Comparison of ENCODE assay signal across 1 cellular context in the genomic region with DNA sequence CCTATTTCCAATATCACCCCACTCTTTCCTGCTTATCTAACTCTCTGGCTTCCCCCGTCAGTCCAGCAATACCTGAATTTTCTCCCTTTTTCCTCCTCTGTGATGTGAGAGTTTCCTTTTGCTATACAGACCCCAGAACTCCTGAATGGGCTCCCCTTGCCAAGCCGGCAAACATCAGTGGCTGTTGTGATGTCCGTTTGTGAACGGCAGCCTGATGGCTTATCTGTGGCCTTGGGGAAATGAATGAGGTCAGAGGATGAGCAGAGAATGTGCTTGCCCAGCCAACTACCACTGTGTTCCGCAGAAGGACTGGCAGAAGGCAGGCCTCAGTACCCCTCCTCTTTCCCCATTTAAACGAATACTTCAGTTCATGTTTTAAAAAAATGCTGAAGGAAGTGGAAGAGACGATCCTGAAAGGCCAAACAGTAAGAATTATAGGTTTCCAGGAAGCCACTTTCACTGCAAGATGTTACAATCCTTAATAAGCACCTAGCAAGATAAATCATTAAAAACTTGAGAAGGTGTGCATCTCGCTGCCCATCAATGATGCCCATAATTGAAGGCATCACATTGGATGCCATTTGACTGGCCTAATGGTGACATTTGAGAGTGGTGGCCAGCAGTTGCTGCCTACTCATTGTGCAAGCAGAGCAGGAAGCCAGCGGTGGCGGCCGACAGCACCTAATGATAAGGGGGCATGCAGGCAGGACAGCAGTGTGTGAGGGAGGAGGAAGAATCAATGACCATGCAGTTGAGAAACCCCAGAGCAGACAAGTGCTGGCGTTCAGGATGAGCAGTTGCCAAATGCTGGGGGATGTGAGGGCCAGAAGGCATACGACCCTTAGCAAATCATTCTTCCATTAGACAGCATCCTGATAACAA.
TF ChIP-seq lines count a peak whose summit lies in the region.

No MANE protein-coding gene starts in this region.

TF ChIP-seq in K562, 482 proteins besides CTCF, POLR2A, EP300 and RAD21 (continues in another document):
- TF ChIP-seq ZNF146 (CRISPR knock-in tag; IDR thresholded peaks at IDR 0.05; ENCODE audit: unreplicated experiment) (no peak), ZBTB8A (IDR thresholded peaks at IDR 0.05; ENCODE audit: partially characterized antibody) (no peak), GMEB1 (CRISPR knock-in tag; IDR thresholded peaks at IDR 0.05) (no peak; the same call in 1 of the 2 replicates), DMBX1 (CRISPR knock-in tag; IDR thresholded peaks at IDR 0.05; ENCODE audit: borderline replicate concordance) (no peak), MBD2 (IDR thresholded peaks at IDR 0.05; ENCODE audit: borderline replicate concordance, low read depth) (no peak), RAD51 (IDR thresholded peaks at IDR 0.05; ENCODE audit: borderline replicate concordance, low read depth) (no peak), ATF7 (IDR thresholded peaks at IDR 0.05) (0 out of 2 replicates have a peak, but pooled peaks have one; percentile 24), MTF1 (CRISPR knock-in tag; IDR thresholded peaks at IDR 0.05; ENCODE audit: borderline replicate concordance) (no peak), DNMT1 (IDR thresholded peaks at IDR 0.05) (no peak), MCM2 (IDR thresholded peaks at IDR 0.05; ENCODE audit: low read depth) (no peak), BRCA1 (IDR thresholded peaks at IDR 0.05) (no peak), BRCA1 (CRISPR knock-in tag; IDR thresholded peaks at IDR 0.05) (no peak), ZKSCAN1 (IDR thresholded peaks at IDR 0.05; ENCODE audit: low read depth, low read length) (0 out of 2 replicates have a peak, but pooled peaks have one; percentile 17), ARID1B (IDR thresholded peaks at IDR 0.05) (peak; percentile 37; the same call in 1 of the 2 replicates), ZNF311 (CRISPR knock-in tag; IDR thresholded peaks at IDR 0.05) (no peak), NR2C2 (CRISPR knock-in tag; IDR thresholded peaks at IDR 0.05) (no peak), NR2C2 (tag; IDR thresholded peaks at IDR 0.05) (peak; percentile 52), CEBPG (CRISPR knock-in tag; IDR thresholded peaks at IDR 0.05) (peak; percentile 61; the same call in 1 of the 2 replicates), CEBPG (tag; conservative IDR thresholded peaks at IDR 0.05 in 1 of 2, IDR thresholded peaks at IDR 0.05 in 1 of 2) (peak in 1 of 2 experiments; percentile 45; a peak in 3 of 4 replicates), TSHZ1 (CRISPR knock-in tag; IDR thresholded peaks at IDR 0.05) (no peak), ZNF695 (CRISPR knock-in tag; IDR thresholded peaks at IDR 0.05) (no peak), NBN (IDR thresholded peaks at IDR 0.05; ENCODE audit: low read depth) (no peak), MCM7 (IDR thresholded peaks at IDR 0.05) (no peak), SETDB1 (IDR thresholded peaks at IDR 0.05; ENCODE audit: low read length) (no peak), ETV1 (tag; conservative IDR thresholded peaks at IDR 0.05; ENCODE audit: low read depth) (peak; percentile 73), DPF2 (IDR thresholded peaks at IDR 0.05) (0 out of 2 replicates have a peak, but pooled peaks have one; percentile 61), KDM2B (CRISPR knock-in tag; IDR thresholded peaks at IDR 0.05) (no peak), FOS (IDR thresholded peaks at IDR 0.05; ENCODE audit: extremely low read depth, insufficient read length) (no peak), BCOR (IDR thresholded peaks at IDR 0.05) (no peak), ZNF764 (CRISPR knock-in tag; IDR thresholded peaks at IDR 0.05; ENCODE audit: low read depth) (no peak), ZNF384 (IDR thresholded peaks at IDR 0.05; ENCODE audit: low read depth, low read length) (no peak), ZFP36 (IDR thresholded peaks at IDR 0.05; ENCODE audit: low read depth, low read length, partially characterized antibody) (peak; percentile 25), ELF1 (tag; IDR thresholded peaks at IDR 0.05) (0 out of 2 replicates have a peak, but pooled peaks have one; percentile 40), MAZ (CRISPR knock-in tag; conservative IDR thresholded peaks at IDR 0.05 in 1 of 2, IDR thresholded peaks at IDR 0.05 in 1 of 2) (0 out of 4 replicates have a peak, but pooled peaks of 1 of the 2 experiments have one; percentile 23)
- TF ChIP-seq, protein P1, sequence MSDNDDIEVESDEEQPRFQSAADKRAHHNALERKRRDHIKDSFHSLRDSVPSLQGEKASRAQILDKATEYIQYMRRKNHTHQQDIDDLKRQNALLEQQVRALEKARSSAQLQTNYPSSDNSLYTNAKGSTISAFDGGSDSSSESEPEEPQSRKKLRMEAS (CRISPR knock-in tag; IDR thresholded peaks at IDR 0.05): peak; percentile 31; the same call in 1 of the 2 replicates
- TF ChIP-seq, protein P2, sequence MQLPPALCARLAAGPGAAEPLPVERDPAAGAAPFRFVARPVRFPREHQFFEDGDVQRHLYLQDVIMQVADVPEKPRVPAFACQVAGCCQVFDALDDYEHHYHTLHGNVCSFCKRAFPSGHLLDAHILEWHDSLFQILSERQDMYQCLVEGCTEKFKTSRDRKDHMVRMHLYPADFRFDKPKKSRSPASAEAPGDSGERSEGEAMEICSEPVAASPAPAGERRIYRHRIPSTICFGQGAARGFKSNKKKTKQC (CRISPR knock-in tag; IDR thresholded peaks at IDR 0.05): no peak
- TF ChIP-seq, protein P3, sequence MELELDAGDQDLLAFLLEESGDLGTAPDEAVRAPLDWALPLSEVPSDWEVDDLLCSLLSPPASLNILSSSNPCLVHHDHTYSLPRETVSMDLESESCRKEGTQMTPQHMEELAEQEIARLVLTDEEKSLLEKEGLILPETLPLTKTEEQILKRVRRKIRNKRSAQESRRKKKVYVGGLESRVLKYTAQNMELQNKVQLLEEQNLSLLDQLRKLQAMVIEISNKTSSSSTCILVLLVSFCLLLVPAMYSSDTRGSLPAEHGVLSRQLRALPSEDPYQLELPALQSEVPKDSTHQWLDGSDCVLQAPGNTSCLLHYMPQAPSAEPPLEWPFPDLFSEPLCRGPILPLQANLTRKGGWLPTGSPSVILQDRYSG (tag; conservative IDR thresholded peaks at IDR 0.05; ENCODE audit: low read depth): 0 out of 2 replicates have a peak, but pooled peaks have one; percentile 41
- TF ChIP-seq, protein P4, sequence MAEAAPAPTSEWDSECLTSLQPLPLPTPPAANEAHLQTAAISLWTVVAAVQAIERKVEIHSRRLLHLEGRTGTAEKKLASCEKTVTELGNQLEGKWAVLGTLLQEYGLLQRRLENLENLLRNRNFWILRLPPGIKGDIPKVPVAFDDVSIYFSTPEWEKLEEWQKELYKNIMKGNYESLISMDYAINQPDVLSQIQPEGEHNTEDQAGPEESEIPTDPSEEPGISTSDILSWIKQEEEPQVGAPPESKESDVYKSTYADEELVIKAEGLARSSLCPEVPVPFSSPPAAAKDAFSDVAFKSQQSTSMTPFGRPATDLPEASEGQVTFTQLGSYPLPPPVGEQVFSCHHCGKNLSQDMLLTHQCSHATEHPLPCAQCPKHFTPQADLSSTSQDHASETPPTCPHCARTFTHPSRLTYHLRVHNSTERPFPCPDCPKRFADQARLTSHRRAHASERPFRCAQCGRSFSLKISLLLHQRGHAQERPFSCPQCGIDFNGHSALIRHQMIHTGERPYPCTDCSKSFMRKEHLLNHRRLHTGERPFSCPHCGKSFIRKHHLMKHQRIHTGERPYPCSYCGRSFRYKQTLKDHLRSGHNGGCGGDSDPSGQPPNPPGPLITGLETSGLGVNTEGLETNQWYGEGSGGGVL (CRISPR knock-in tag; IDR thresholded peaks at IDR 0.05): no peak
- TF ChIP-seq, protein P5, sequence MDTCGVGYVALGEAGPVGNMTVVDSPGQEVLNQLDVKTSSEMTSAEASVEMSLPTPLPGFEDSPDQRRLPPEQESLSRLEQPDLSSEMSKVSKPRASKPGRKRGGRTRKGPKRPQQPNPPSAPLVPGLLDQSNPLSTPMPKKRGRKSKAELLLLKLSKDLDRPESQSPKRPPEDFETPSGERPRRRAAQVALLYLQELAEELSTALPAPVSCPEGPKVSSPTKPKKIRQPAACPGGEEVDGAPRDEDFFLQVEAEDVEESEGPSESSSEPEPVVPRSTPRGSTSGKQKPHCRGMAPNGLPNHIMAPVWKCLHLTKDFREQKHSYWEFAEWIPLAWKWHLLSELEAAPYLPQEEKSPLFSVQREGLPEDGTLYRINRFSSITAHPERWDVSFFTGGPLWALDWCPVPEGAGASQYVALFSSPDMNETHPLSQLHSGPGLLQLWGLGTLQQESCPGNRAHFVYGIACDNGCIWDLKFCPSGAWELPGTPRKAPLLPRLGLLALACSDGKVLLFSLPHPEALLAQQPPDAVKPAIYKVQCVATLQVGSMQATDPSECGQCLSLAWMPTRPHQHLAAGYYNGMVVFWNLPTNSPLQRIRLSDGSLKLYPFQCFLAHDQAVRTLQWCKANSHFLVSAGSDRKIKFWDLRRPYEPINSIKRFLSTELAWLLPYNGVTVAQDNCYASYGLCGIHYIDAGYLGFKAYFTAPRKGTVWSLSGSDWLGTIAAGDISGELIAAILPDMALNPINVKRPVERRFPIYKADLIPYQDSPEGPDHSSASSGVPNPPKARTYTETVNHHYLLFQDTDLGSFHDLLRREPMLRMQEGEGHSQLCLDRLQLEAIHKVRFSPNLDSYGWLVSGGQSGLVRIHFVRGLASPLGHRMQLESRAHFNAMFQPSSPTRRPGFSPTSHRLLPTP (IDR thresholded peaks at IDR 0.05; ENCODE audit: borderline replicate concordance, extremely low read depth, insufficient read length): no peak
- TF ChIP-seq, protein P6, sequence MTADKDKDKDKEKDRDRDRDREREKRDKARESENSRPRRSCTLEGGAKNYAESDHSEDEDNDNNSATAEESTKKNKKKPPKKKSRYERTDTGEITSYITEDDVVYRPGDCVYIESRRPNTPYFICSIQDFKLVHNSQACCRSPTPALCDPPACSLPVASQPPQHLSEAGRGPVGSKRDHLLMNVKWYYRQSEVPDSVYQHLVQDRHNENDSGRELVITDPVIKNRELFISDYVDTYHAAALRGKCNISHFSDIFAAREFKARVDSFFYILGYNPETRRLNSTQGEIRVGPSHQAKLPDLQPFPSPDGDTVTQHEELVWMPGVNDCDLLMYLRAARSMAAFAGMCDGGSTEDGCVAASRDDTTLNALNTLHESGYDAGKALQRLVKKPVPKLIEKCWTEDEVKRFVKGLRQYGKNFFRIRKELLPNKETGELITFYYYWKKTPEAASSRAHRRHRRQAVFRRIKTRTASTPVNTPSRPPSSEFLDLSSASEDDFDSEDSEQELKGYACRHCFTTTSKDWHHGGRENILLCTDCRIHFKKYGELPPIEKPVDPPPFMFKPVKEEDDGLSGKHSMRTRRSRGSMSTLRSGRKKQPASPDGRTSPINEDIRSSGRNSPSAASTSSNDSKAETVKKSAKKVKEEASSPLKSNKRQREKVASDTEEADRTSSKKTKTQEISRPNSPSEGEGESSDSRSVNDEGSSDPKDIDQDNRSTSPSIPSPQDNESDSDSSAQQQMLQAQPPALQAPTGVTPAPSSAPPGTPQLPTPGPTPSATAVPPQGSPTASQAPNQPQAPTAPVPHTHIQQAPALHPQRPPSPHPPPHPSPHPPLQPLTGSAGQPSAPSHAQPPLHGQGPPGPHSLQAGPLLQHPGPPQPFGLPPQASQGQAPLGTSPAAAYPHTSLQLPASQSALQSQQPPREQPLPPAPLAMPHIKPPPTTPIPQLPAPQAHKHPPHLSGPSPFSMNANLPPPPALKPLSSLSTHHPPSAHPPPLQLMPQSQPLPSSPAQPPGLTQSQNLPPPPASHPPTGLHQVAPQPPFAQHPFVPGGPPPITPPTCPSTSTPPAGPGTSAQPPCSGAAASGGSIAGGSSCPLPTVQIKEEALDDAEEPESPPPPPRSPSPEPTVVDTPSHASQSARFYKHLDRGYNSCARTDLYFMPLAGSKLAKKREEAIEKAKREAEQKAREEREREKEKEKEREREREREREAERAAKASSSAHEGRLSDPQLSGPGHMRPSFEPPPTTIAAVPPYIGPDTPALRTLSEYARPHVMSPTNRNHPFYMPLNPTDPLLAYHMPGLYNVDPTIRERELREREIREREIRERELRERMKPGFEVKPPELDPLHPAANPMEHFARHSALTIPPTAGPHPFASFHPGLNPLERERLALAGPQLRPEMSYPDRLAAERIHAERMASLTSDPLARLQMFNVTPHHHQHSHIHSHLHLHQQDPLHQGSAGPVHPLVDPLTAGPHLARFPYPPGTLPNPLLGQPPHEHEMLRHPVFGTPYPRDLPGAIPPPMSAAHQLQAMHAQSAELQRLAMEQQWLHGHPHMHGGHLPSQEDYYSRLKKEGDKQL (CRISPR knock-in tag; IDR thresholded peaks at IDR 0.05; ENCODE audit: borderline replicate concordance): no peak
- TF ChIP-seq, protein P7, sequence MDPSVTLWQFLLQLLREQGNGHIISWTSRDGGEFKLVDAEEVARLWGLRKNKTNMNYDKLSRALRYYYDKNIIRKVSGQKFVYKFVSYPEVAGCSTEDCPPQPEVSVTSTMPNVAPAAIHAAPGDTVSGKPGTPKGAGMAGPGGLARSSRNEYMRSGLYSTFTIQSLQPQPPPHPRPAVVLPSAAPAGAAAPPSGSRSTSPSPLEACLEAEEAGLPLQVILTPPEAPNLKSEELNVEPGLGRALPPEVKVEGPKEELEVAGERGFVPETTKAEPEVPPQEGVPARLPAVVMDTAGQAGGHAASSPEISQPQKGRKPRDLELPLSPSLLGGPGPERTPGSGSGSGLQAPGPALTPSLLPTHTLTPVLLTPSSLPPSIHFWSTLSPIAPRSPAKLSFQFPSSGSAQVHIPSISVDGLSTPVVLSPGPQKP (CRISPR knock-in tag; IDR thresholded peaks at IDR 0.05): no peak
